ENCODE assay signal across 2 cellular contexts in genomic region chr2:215919624-215920243, GRCh38.
TF ChIP-seq lines count a peak whose summit lies in the region.

No MANE protein-coding gene starts in this region.

TF ChIP-seq in A549, 52 proteins besides CTCF, POLR2A, EP300 and RAD21:
- TF ChIP-seq JUNB (IDR thresholded peaks at IDR 0.05) (no peak), TP53 (CRISPR knock-in tag; IDR thresholded peaks at IDR 0.05) (no peak), RARB (CRISPR knock-in tag; IDR thresholded peaks at IDR 0.05) (no peak), BCL3 (IDR thresholded peaks at IDR 0.05) (no peak), RFX5 (IDR thresholded peaks at IDR 0.05) (no peak), NR3C1 (IDR thresholded peaks at IDR 0.05) (no peak), POLR2AphosphoS2 (conservative IDR thresholded peaks at IDR 0.05; ENCODE audit: low read length) (no peak), ATOH8 (CRISPR knock-in tag; IDR thresholded peaks at IDR 0.05; ENCODE audit: low read depth) (no peak), MAFK (IDR thresholded peaks at IDR 0.05; ENCODE audit: partially characterized antibody) (no peak), RNF2 (IDR thresholded peaks at IDR 0.05; ENCODE audit: borderline replicate concordance, low read depth) (no peak), ZFP36 (IDR thresholded peaks at IDR 0.05; ENCODE audit: borderline replicate concordance, partially characterized antibody) (no peak), MAZ (IDR thresholded peaks at IDR 0.05; ENCODE audit: borderline replicate concordance, low read depth, low read length) (no peak), CHD4 (IDR thresholded peaks at IDR 0.05; ENCODE audit: borderline replicate concordance) (no peak), FOSL2 (IDR thresholded peaks at IDR 0.05) (no peak), FOSL2 (CRISPR knock-in tag; IDR thresholded peaks at IDR 0.05) (no peak), CBX8 (IDR thresholded peaks at IDR 0.05) (no peak), HDAC2 (IDR thresholded peaks at IDR 0.05) (no peak), CHD2 (IDR thresholded peaks at IDR 0.05; ENCODE audit: low read length, partially characterized antibody) (no peak), FOSB (CRISPR knock-in tag; IDR thresholded peaks at IDR 0.05) (no peak), CEBPB (IDR thresholded peaks at IDR 0.05) (no peak)

TF ChIP-seq in H1, 55 proteins besides CTCF, POLR2A, EP300 and RAD21:
- TF ChIP-seq ASH2L (IDR thresholded peaks at IDR 0.05; ENCODE audit: low read length): no peak
- TF ChIP-seq CHD7 (IDR thresholded peaks at IDR 0.05; ENCODE audit: insufficient replicate concordance, low read length): no peak
- TF ChIP-seq JUN (IDR thresholded peaks at IDR 0.05; ENCODE audit: low read depth, low read length): no peak
- TF ChIP-seq PHF8 (conservative IDR thresholded peaks at IDR 0.05; ENCODE audit: low read depth, low read length): no peak
- TF ChIP-seq GABPA (IDR thresholded peaks at IDR 0.05; ENCODE audit: borderline replicate concordance, insufficient read depth, low read length): no peak
- TF ChIP-seq KDM4A (IDR thresholded peaks at IDR 0.05; ENCODE audit: low read depth, low read length, severe bottlenecking): no peak
- TF ChIP-seq SAP30 (IDR thresholded peaks at IDR 0.05; ENCODE audit: insufficient read depth, insufficient replicate concordance, low read length): no peak
- no peak for TF ChIP-seq CTBP2 (IDR thresholded peaks at IDR 0.05; ENCODE audit: borderline replicate concordance, insufficient read depth, insufficient read length, low read length)
- TF ChIP-seq RXRA (IDR thresholded peaks at IDR 0.05; ENCODE audit: insufficient read depth, low read depth, low read length): no peak
- TF ChIP-seq CREB1 (IDR thresholded peaks at IDR 0.05): no peak
- no peak for TF ChIP-seq ATF2 (IDR thresholded peaks at IDR 0.05; ENCODE audit: low read length)
- no peak for TF ChIP-seq USF2 (IDR thresholded peaks at IDR 0.05; ENCODE audit: low read length)
- TF ChIP-seq JUND (IDR thresholded peaks at IDR 0.05; ENCODE audit: low read length): no peak
- no peak for TF ChIP-seq MAX (IDR thresholded peaks at IDR 0.05)
- no peak for TF ChIP-seq CBX5 (IDR thresholded peaks at IDR 0.05; ENCODE audit: low read depth, low read length)
- no peak for TF ChIP-seq KDM1A (IDR thresholded peaks at IDR 0.05; ENCODE audit: borderline replicate concordance, low read length)
- no peak for TF ChIP-seq SIN3A (conservative IDR thresholded peaks at IDR 0.05 in 1 of 2, IDR thresholded peaks at IDR 0.05 in 1 of 2; ENCODE audit: low read depth in 1 of 2, low read length in 2 of 2)
- no peak for TF ChIP-seq SIX5 (IDR thresholded peaks at IDR 0.05; ENCODE audit: low read depth, low read length)
- no peak for TF ChIP-seq POU5F1 (IDR thresholded peaks at IDR 0.05; ENCODE audit: low read depth, low read length)
TF ChIP-seq in H1: peak in this region for 0.
